In the genomic region with DNA sequence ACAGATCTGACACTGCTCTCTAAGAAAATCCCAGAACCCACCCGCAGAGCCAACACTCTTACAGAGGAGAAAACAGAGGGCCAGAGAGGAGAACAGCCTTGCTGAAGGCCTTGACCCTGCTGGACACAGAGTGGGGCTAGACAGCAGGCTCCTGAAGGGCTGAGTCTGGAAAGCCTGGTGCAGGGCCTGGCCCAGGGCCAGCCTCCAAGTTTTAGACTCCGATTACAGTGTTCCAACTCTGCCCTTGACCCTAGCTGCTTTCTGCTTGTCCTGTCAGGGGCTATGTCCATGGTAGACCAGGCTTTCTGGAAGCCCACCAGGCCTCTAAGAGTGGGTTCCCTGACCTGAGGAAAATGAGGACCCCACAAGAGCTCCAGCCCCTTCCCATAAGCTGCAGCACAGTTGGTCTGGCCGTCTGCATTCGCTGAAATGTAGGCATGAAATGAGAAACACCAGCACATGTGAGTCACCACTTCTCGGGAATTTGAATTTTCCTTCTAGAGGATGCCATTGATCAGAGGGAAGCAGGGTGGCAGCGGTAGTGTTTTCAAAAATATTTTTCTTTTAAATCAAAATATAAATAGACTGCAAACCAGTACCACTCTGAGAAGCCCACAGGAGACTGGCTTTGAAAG, we compare ENCODE assay signal across 1 cellular context.
TF ChIP-seq lines count a peak whose summit lies in the region.

No MANE protein-coding gene starts in this region.

TF ChIP-seq in IMR-90, 13 proteins besides CTCF, POLR2A, EP300 and RAD21:
- TF ChIP-seq CHD1 (IDR thresholded peaks at IDR 0.05; ENCODE audit: low read depth, low read length): no peak
